Comparison of ENCODE assay signal across 27 cellular contexts in the genomic region with DNA sequence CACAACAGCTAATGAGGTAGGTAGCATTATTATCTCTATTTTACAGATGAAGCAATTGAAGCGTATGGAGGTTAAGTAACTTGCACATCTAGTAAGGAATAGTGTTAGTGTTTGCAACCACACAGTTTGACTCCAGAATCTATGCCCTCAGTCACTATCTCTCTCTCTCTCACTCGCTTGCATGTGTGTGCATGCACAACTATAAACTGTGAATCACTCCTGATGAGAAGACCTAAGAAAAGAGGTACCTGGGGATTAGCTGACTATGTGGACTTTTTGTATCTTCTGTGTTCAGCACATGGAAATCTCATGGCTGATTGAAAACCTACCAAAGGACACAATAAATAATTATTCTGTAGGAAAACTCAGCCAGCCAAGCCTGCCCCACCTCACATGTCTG.
"Had no signal": no experiment of that assay in that cellular context is flagged by ENCODE, and none has a peak within 500 bp of the region (broad histone marks: within the 10 kb centered on the region; RNA-seq: fewer than 3 reads in every experiment).

No MANE protein-coding gene starts in this region.

- H3K27me3 ChIP-seq: stomach, suprapubic skin, testis, thyroid gland, tibial artery, tibial nerve, transverse colon, upper lobe of left lung, upper lobe of right lung, uterus, vagina had no signal

- H3K27ac Mint-ChIP-seq: stimulated activated effector memory CD8-positive, alpha-beta T cell treated with anti-CD3 and anti-CD28 coated beads, Interleukin-12 subunit alpha, Interleukin-12 subunit beta, amount 100 ng/mL, for 72 hours; stimulated activated memory B cell treated with anti-CD40 and anti-IgM and Interleukin-4, amounts not matched to agents 10 μg/mL and 1 μg/mL and 100 μg/mL, for 72 hours; stimulated activated naive B cell treated with anti-CD40 and anti-IgM and Interleukin-4, amounts not matched to agents 10 μg/mL and 1 μg/mL and 100 μg/mL, for 72 hours; stimulated activated naive CD8-positive, alpha-beta T cell treated with anti-CD3 and anti-CD28 coated beads, Interleukin-15, Interleukin-2, amounts not matched to agents 100 ng/mL and 50 ng/mL, for 24 hours; type B pancreatic cell had no signal

- H3K4me3 ChIP-seq: stomach, suprapubic skin, testis, thoracic aorta, thyroid gland, tibial artery, tibial nerve, transverse colon, upper lobe of left lung, upper lobe of right lung, uterus, vagina had no signal

- H3K36me3 ChIP-seq: stomach, suprapubic skin, thoracic aorta, thyroid gland, tibial artery, tibial nerve, transverse colon, upper lobe of left lung, upper lobe of right lung, uterus, vagina had no signal

- H3K27ac ChIP-seq: stomach, suprapubic skin, testis, thoracic aorta, thyroid gland, tibial artery, tibial nerve, transverse colon, upper lobe of left lung, upper lobe of right lung, uterus, vagina had no signal

- H3K4me1 Mint-ChIP-seq: stimulated activated effector memory CD8-positive, alpha-beta T cell treated with anti-CD3 and anti-CD28 coated beads, Interleukin-12 subunit alpha, Interleukin-12 subunit beta, amount 100 ng/mL, for 72 hours; stimulated activated memory B cell treated with anti-CD40 and anti-IgM and Interleukin-4, amounts not matched to agents 10 μg/mL and 1 μg/mL and 100 μg/mL, for 72 hours; stimulated activated naive B cell treated with anti-CD40 and anti-IgM and Interleukin-4, amounts not matched to agents 10 μg/mL and 1 μg/mL and 100 μg/mL, for 72 hours had no signal

- H3K4me3 Mint-ChIP-seq: stimulated activated effector memory CD8-positive, alpha-beta T cell treated with anti-CD3 and anti-CD28 coated beads, Interleukin-12 subunit alpha, Interleukin-12 subunit beta, amount 100 ng/mL, for 72 hours; stimulated activated memory B cell treated with anti-CD40 and anti-IgM and Interleukin-4, amounts not matched to agents 10 μg/mL and 1 μg/mL and 100 μg/mL, for 72 hours; stimulated activated naive B cell treated with anti-CD40 and anti-IgM and Interleukin-4, amounts not matched to agents 10 μg/mL and 1 μg/mL and 100 μg/mL, for 72 hours; stimulated activated naive CD8-positive, alpha-beta T cell treated with anti-CD3 and anti-CD28 coated beads, Interleukin-15, Interleukin-2, amounts not matched to agents 100 ng/mL and 50 ng/mL, for 24 hours; type B pancreatic cell had no signal

- H3K27me3 Mint-ChIP-seq: stimulated activated memory B cell treated with anti-CD40 and anti-IgM and Interleukin-4, amounts not matched to agents 10 μg/mL and 1 μg/mL and 100 μg/mL, for 72 hours; stimulated activated naive B cell treated with anti-CD40 and anti-IgM and Interleukin-4, amounts not matched to agents 10 μg/mL and 1 μg/mL and 100 μg/mL, for 72 hours; stimulated activated naive CD8-positive, alpha-beta T cell treated with anti-CD3 and anti-CD28 coated beads, Interleukin-15, Interleukin-2, amounts not matched to agents 100 ng/mL and 50 ng/mL, for 24 hours had no signal

- DNase-seq: stimulated activated CD4-positive, alpha-beta T cell treated with anti-CD3 and anti-CD28 coated beads, Interleukin-2, amount 100 ng/mL, for 48 hours; stimulated activated CD4-positive, alpha-beta T cell treated with anti-CD3 and anti-CD28 coated beads, Interleukin-4, amount 100 ng/mL, for 1 hour; stimulated activated CD4-positive, alpha-beta T cell treated with anti-CD3 and anti-CD28 coated beads, Interleukin-4, amount 100 ng/mL, for 24 hours; stimulated activated CD4-positive, alpha-beta T cell treated with anti-CD3 and anti-CD28 coated beads, Interleukin-4, amount 100 ng/mL, for 4 hours; stimulated activated CD8-positive, alpha-beta memory T cell treated with anti-CD3 and anti-CD28 coated beads, Interleukin-4, amount 100 ng/mL, for 48 hours; stimulated activated naive B cell treated with anti-CD40 and anti-IgM and Interleukin-4, amounts not matched to agents 10 μg/mL and 1 μg/mL and 100 μg/mL, for 72 hours; stimulated activated naive CD4-positive, alpha-beta T cell treated with Interleukin-2 at 50 U/mL for 16 hours; stimulated activated naive CD8-positive, alpha-beta T cell treated with anti-CD3 and anti-CD28 coated beads, Interleukin-15, Interleukin-2, amounts not matched to agents 100 U/mL and 50 U/mL, for 24 hours; stomach; substantia nigra; testis; thyroid gland; tibial artery; transverse colon; trophoblast cell; upper lobe of left lung; upper lobe of right lung; uterus had no signal

- ATAC-seq: stimulated activated effector memory CD8-positive, alpha-beta T cell treated with anti-CD3 and anti-CD28 coated beads, Interleukin-12 subunit alpha, Interleukin-12 subunit beta, amount 100 ng/mL, for 72 hours; stimulated activated memory B cell treated with anti-CD40 and anti-IgM and Interleukin-4, amounts not matched to agents 10 μg/mL and 1 μg/mL and 100 μg/mL, for 72 hours; stimulated activated naive B cell treated with anti-CD40 and anti-IgM and Interleukin-4, amounts not matched to agents 10 μg/mL and 1 μg/mL and 100 μg/mL, for 72 hours; stimulated activated naive CD8-positive, alpha-beta T cell treated with anti-CD3 and anti-CD28 coated beads, Interleukin-15, Interleukin-2, amounts not matched to agents 100 U/mL and 50 U/mL, for 24 hours; upper lobe of right lung had no signal

- H3K9me3 ChIP-seq: stomach, suprapubic skin, testis, thoracic aorta, thyroid gland, tibial artery, tibial nerve, transverse colon, upper lobe of left lung, upper lobe of right lung, uterus, vagina had no signal

- H3K4me1 ChIP-seq: stomach, suprapubic skin, testis, tibial nerve, transverse colon, upper lobe of left lung, upper lobe of right lung, uterus, vagina had no signal

- FAIRE-seq: urothelium cell line had no signal
